13 cellular contexts compared by ENCODE assay signal in genomic region chr6:95318137-95318536, GRCh38.
A peak's percentile ranks its signal among the peaks of the same experiment; 100 is the strongest.
DNase-seq lines count a peak whose midpoint lies in the region; TF ChIP-seq lines count a peak whose summit lies in the region.
"Had no signal": no experiment of that assay in that cellular context is flagged by ENCODE, and none has a peak within 500 bp of the region (broad histone marks: within the 10 kb centered on the region; RNA-seq: fewer than 3 reads in every experiment).

No MANE protein-coding gene starts in this region.

- H3K27ac Mint-ChIP-seq in glutamatergic neuron (ENCODE audit: unreplicated experiment) (peak overlapping the region; percentile 3), Caco-2 (ENCODE audit: unreplicated experiment) (no peak overlapping the region)
- H3K27ac Mint-ChIP-seq: CD14-positive monocyte; CD8-positive, alpha-beta T cell had no signal

- H3K36me3 Mint-ChIP-seq in glutamatergic neuron (ENCODE audit: unreplicated experiment) (no peaks in the 10 kb centered on the region), Caco-2 (ENCODE audit: insufficient read depth, unreplicated experiment) (no peaks in the 10 kb centered on the region)
- H3K36me3 Mint-ChIP-seq: CD14-positive monocyte; CD8-positive, alpha-beta T cell had no signal

- TF ChIP-seq CTCF in glutamatergic neuron (IDR thresholded peaks at IDR 0.05; ENCODE audit: partially characterized antibody, unreplicated experiment) (no peak), Caco-2 (IDR thresholded peaks at IDR 0.05; ENCODE audit: insufficient read depth in 1 of 2, low read depth in 1 of 2, low read length in 1 of 2, severe bottlenecking in 1 of 2, unreplicated experiment in 1 of 2) (no peak)

- DNase-seq in DMS 273 treated with DMSO at 0.1 percent for 48 hours (lab: John Stamatoyannopoulos, UW) (peak; percentile 53), NCI-H2171 (lab: John Stamatoyannopoulos, UW) (peak; percentile 27), NCI-H524 treated with DMSO at 0.1 percent for 48 hours (lab: John Stamatoyannopoulos, UW) (peak; percentile 79), glutamatergic neuron (no peak), NCI-H345 (lab: John Stamatoyannopoulos, UW) (no peak), NCI-H1092 (lab: John Stamatoyannopoulos, UW) (no peak), Caco-2 (no peak), caudate nucleus (lab: John Stamatoyannopoulos, UW) (no peak)
- DNase-seq: CD8-positive, alpha-beta T cell; COR-L47; DMS79 had no signal

- intact Hi-C loops in Caco-2 (cut with micrococcal nuclease; ENCODE audit: unreplicated experiment), result no loop called here

- CTCF ChIA-PET in Caco-2 (lab: Charles Lee), result no interaction called here

- BruUV-seq in Caco-2 (replicated peaks; lab: Mats Ljungman, UMichigan), result no TSS peak

- no peaks in the 10 kb centered on the region for H3K4me1 ChIP-seq in Caco-2
- H3K4me1 ChIP-seq: HAP-1 had no signal

- no peak overlapping the region for H3K27ac ChIP-seq in caudate nucleus (ENCODE audit: low read depth, low read length)

- no peaks in the 10 kb centered on the region for H3K9me3 ChIP-seq in Caco-2
- H3K9me3 ChIP-seq: HAP-1 had no signal

- peaks cover 5% of the 10 kb centered on the region for H3K4me1 Mint-ChIP-seq in glutamatergic neuron (ENCODE audit: low read depth, unreplicated experiment)
- H3K4me1 Mint-ChIP-seq in Caco-2 (ENCODE audit: low read depth, unreplicated experiment), result no peaks in the 10 kb centered on the region
- H3K4me1 Mint-ChIP-seq: CD14-positive monocyte had no signal

- H3K27me3 Mint-ChIP-seq in glutamatergic neuron (ENCODE audit: unreplicated experiment) (peaks cover 4% of the 10 kb centered on the region), Caco-2 (ENCODE audit: insufficient read depth, unreplicated experiment) (no peaks in the 10 kb centered on the region)

- H3K4me3 Mint-ChIP-seq in glutamatergic neuron (ENCODE audit: unreplicated experiment) (no peak overlapping the region), Caco-2 (ENCODE audit: unreplicated experiment) (no peak overlapping the region)
- H3K4me3 Mint-ChIP-seq: CD14-positive monocyte; CD8-positive, alpha-beta T cell had no signal

- H3K36me3 ChIP-seq in Caco-2 (ENCODE audit: control insufficient read depth, insufficient read depth, low read length), result no peaks in the 10 kb centered on the region
- H3K36me3 ChIP-seq: HAP-1 had no signal

- H3K4me3 ChIP-seq in Caco-2 (ENCODE audit: low read depth, low read length), result no peak overlapping the region
- H3K4me3 ChIP-seq: HAP-1 had no signal

- H3K9me3 Mint-ChIP-seq in glutamatergic neuron (ENCODE audit: unreplicated experiment), result no peaks in the 10 kb centered on the region
- no peaks in the 10 kb centered on the region for H3K9me3 Mint-ChIP-seq in Caco-2 (ENCODE audit: unreplicated experiment)
- H3K9me3 Mint-ChIP-seq: CD14-positive monocyte; CD8-positive, alpha-beta T cell had no signal

- H3K27me3 ChIP-seq in Caco-2 (replicated peaks; ENCODE audit: control insufficient read depth, insufficient read depth, low read length), result no peaks in the 10 kb centered on the region

- POLR2A ChIA-PET in Caco-2 (lab: Charles Lee), result no interaction called here

Comparison
In these comparisons a context has a peak if more than half of its experiments do, and no peak if none do; other contexts are left out.
1. DNase-seq: peak in DMS 273 treated with DMSO at 0.1 percent for 48 hours (single experiment), NCI-H2171 (single experiment) and NCI-H524 treated with DMSO at 0.1 percent for 48 hours (single experiment); none in glutamatergic neuron (single experiment), NCI-H345 (single experiment), NCI-H1092 (single experiment), Caco-2 (0 of 2) and caudate nucleus (0 of 61).